8 cellular contexts compared by ENCODE assay signal in the genomic region with DNA sequence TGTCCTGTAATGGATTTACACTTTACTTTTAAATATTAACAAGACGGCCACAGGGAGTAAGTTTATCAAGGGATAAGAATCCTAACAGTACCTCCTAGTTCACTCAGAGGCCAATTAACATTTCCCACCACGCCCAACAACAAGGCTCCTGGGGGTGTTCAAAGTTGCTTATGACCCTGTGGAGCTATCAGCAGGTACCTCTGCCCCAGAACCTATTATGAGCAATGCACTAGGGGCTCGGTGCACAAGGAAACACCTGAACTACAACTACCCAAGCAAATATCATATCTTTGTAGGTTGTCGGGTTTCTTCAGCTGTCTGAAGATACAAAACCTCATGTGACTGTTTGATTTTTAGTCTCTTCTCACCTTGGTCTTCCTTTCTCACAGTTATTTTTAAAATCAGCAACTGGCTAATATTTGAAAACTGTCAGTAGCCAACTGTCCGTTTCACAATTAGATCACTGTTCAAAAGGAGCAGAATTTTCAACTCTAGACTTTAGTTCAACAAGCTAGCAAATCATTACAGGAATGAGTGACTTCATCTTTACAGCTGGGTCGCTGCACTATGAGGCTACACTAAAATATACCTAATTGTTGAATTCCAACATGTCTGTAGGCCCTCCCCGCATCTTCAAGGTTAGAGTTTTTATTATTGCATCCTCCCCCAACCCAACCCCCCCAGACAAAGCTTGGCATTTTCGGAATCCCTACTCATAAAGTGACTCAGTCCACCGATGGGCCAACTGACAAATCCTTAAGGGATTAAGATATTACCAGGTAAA. TPM values are rescaled to one million over a fixed set of nuclear protein-coding genes. Genes with fewer than 3 reads are reported as not detected.
DNase-seq lines count a peak whose midpoint lies in the region; ATAC-seq and TF ChIP-seq lines count a peak whose summit lies in the region.

No MANE protein-coding gene starts in this region.

- no peaks in the 10 kb centered on the region for H3K9me3 ChIP-seq in skeletal muscle satellite cell (replicated peaks; ENCODE audit: low read length)
- no peaks in the 10 kb centered on the region for H3K9me3 ChIP-seq in uterus

- intact Hi-C loops in uterus (cut with DNase I; ENCODE audit: low total_unique reads), result no loop called here

- no peak overlapping the region for H3K4me3 ChIP-seq in skeletal muscle satellite cell (ENCODE audit: low read length)
- H3K4me3 ChIP-seq in uterus, result no peak overlapping the region

- H3K4me2 ChIP-seq in skeletal muscle satellite cell (ENCODE audit: low read length), result peak overlapping the region; percentile 51

- H3K27ac ChIP-seq in uterus, result no peak overlapping the region

- no peaks in the 10 kb centered on the region for H3K27me3 ChIP-seq in skeletal muscle satellite cell (ENCODE audit: control insufficient read depth, insufficient read depth, low read length)
- H3K27me3 ChIP-seq in uterus, result no peaks in the 10 kb centered on the region

- DNase-seq in astrocyte of the hippocampus (ENCODE audit: low read depth, low spot score) (peak; percentile 57), 8988T (no peak), NAMALWA (ENCODE audit: low spot score) (no peak), uterus (no peak), NK-92 (lab: John Stamatoyannopoulos, UW; ENCODE audit: unreplicated experiment) (no peak)

- peak; percentile 52 for ATAC-seq in GM19023 (IDR thresholded peaks at IDR 0.05; ENCODE audit: unreplicated experiment)
- ATAC-seq in HG03097 (IDR thresholded peaks at IDR 0.05; ENCODE audit: low FRiP score, unreplicated experiment), result peak; percentile 39

- no peak for TF ChIP-seq CTCF in uterus (IDR thresholded peaks at IDR 0.05)

- peaks cover 58% of the 10 kb centered on the region for H3K4me1 ChIP-seq in skeletal muscle satellite cell (ENCODE audit: control insufficient read depth, insufficient read depth, low read length)
- peaks cover 0 to 13% of the 10 kb centered on the region in 2 donors for H3K4me1 ChIP-seq in uterus

- H3K36me3 ChIP-seq in skeletal muscle satellite cell (ENCODE audit: insufficient read depth, low read length) (no peaks in the 10 kb centered on the region), uterus (no peaks in the 10 kb centered on the region)

- H3K9ac ChIP-seq in skeletal muscle satellite cell (ENCODE audit: low read depth, low read length), result no peak overlapping the region

- TF ChIP-seq POLR2A in uterus (IDR thresholded peaks at IDR 0.05), result no peak

RNA-seq across cellular contexts. Expression of gene B4GALT5, which starts 38.1 kb away (rescaled TPM):
- 14.4 and 16.5 TPM in 2 replicates for total RNA-seq in skeletal muscle satellite cell (2012; rRNA removed)
- total RNA-seq in uterus, result 10 to 100 TPM; 13.5 to 59.0 (median 25.0) TPM
